In the genomic region with DNA sequence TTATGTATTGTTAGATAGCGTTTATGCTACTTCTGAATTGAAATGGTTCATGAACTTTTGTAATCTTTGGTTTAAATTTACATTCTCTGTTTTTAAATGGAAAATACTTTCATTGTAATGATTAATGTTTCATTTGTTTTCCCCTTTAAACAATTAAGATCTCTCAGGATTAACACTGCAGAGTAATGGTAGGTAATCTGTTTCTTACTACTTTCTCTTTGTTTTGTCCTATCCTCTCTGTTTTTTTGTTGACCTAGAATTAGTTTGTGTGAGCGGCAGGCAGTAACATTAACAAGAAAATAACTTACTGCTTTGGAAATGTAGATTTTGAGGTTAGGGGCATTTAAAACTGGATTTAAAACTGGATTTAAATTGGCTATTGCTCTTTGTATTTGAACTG, we compare ENCODE assay signal across 12 cellular contexts.
"Had no signal": no experiment of that assay in that cellular context is flagged by ENCODE, and none has a peak within 500 bp of the region (broad histone marks: within the 10 kb centered on the region; RNA-seq: fewer than 3 reads in every experiment).

No MANE protein-coding gene starts in this region.

- H3K36me3 Mint-ChIP-seq: natural killer cell had no signal

- H3K9me3 Mint-ChIP-seq: activated naive CD8-positive, alpha-beta T cell treated with anti-CD3 and anti-CD28 coated beads for 36 hours; natural killer cell had no signal

- H3K4me3 ChIP-seq: lower lobe of right lung, prostate gland had no signal

- H3K27ac ChIP-seq: lower lobe of right lung, prostate gland had no signal

- ATAC-seq: activated CD4-positive, CD25-positive, alpha-beta regulatory T cell treated with anti-CD3 and anti-CD28 coated beads, Interleukin-2, amount 50 U/mL, for 24 hours; left cardiac atrium; lower lobe of right lung; natural killer cell; sciatic nerve had no signal

- H3K27ac Mint-ChIP-seq: activated naive CD8-positive, alpha-beta T cell treated with anti-CD3 and anti-CD28 coated beads for 36 hours had no signal

- H3K4me3 Mint-ChIP-seq: activated naive CD8-positive, alpha-beta T cell treated with anti-CD3 and anti-CD28 coated beads for 36 hours; natural killer cell had no signal

- H3K27me3 Mint-ChIP-seq: activated naive CD8-positive, alpha-beta T cell treated with anti-CD3 and anti-CD28 coated beads for 36 hours had no signal

- H3K36me3 ChIP-seq: prostate gland had no signal

- H3K9me3 ChIP-seq: lower lobe of right lung, prostate gland had no signal

- DNase-seq: activated CD4-positive, alpha-beta T cell treated with anti-CD3 and anti-CD28 coated beads, Interleukin-2, amount 50 U/mL, for 48 hours; activated naive CD8-positive, alpha-beta T cell treated with anti-CD3 and anti-CD28 coated beads for 36 hours; anterior cingulate cortex; hypothalamus; left cardiac atrium; lower lobe of right lung; natural killer cell; nucleus accumbens; stimulated activated CD4-positive, alpha-beta T cell treated with anti-CD3 and anti-CD28 coated beads, Interleukin-2, amount 100 ng/mL, for 48 hours had no signal
